1 cellular context compared by ENCODE assay signal in the genomic region with DNA sequence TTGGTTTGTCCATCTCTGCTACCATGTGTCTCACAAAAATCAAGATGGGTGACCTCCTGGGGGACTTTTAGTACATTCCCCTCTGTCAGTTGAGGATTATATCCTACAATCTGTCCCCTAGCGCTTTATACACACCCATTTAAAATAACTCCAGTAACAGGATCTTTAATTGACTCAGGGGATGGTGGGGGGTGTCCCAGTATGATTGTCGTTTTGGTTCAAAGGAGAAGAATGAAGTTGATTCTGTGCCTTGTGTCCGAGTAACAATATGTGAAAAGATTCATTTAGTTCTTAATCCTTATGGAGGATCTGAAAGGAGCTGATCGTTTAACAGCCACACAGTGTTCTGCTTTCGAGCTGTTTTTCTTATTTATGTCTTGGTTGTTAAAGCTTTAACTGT.
TF ChIP-seq lines count a peak whose summit lies in the region.

No MANE protein-coding gene starts in this region.

TF ChIP-seq in SK-N-SH, 30 proteins besides CTCF, POLR2A, EP300 and RAD21 (continued from another document):
- no peak for TF ChIP-seq ZBTB33 (IDR thresholded peaks at IDR 0.05; ENCODE audit: borderline replicate concordance, low read depth)
TF ChIP-seq in SK-N-SH: peak in this region for 0.
